ENCODE assay signal across 31 cellular contexts in genomic region chr1:3294450-3294849, GRCh38.
"Had no signal": no experiment of that assay in that cellular context is flagged by ENCODE, and none has a peak within 500 bp of the region (broad histone marks: within the 10 kb centered on the region; RNA-seq: fewer than 3 reads in every experiment).

No MANE protein-coding gene starts in this region.

- H3K4me1 Mint-ChIP-seq: activated CD4-positive, alpha-beta memory T cell treated with anti-CD3 and anti-CD28 coated beads, Interleukin-2, amount 10 ng/mL, durations not matched to agents 7 days and 5 days; activated CD4-positive, alpha-beta T cell treated with anti-CD3 and anti-CD28 coated beads, Interleukin-2, amount 10 ng/mL, durations not matched to agents 7 days and 5 days; central memory CD8-positive, alpha-beta T cell; endodermal cell; T-helper 17 cell had no signal

- H3K4me3 Mint-ChIP-seq: activated CD4-positive, alpha-beta memory T cell treated with anti-CD3 and anti-CD28 coated beads, Interleukin-2, amount 10 ng/mL, durations not matched to agents 7 days and 5 days; activated CD4-positive, alpha-beta T cell treated with anti-CD3 and anti-CD28 coated beads, Interleukin-2, amount 10 ng/mL, durations not matched to agents 7 days and 5 days; activated naive CD8-positive, alpha-beta T cell; activated T-cell treated with anti-CD3 and anti-CD28 coated beads, Interleukin-2, amount 50 U/mL, for 24 hours; activated T-cell treated with anti-CD3 and anti-CD28 coated beads, Interleukin-2, amount 50 U/mL, for 72 hours; central memory CD8-positive, alpha-beta T cell; dendritic cell treated with granulocyte-macrophage colony-stimulating factor and Interleukin-4, amounts not matched to agents 40 ng/mL and 50 ng/mL, for 4 days; endodermal cell; T-helper 17 cell; T-helper 2 cell treated with Interferon-gamma antibody and Interleukin-4, amounts not matched to agents 5 μg/mL and 100 μg/mL, for 36 hours had no signal

- H3K27ac ChIP-seq: brain microvascular endothelial cell, coronary artery, dorsolateral prefrontal cortex, WERI-Rb-1 had no signal

- DNase-seq: activated CD4-positive, alpha-beta memory T cell treated with anti-CD3 and anti-CD28 coated beads, Interleukin-2, amount 10 ng/mL, durations not matched to agents 7 days and 5 days; activated CD4-positive, alpha-beta T cell treated with anti-CD3 and anti-CD28 coated beads for 1 hour; activated CD4-positive, alpha-beta T cell treated with anti-CD3 and anti-CD28 coated beads for 4 hours; activated CD4-positive, alpha-beta T cell treated with anti-CD3 and anti-CD28 coated beads, Interleukin-2, amount 10 ng/mL, durations not matched to agents 7 days and 5 days; activated CD4-positive, alpha-beta T cell treated with anti-CD3 and anti-CD28 coated beads, Interleukin-2, amount 50 U/mL, for 4 hours; activated CD8-positive, alpha-beta memory T cell treated with anti-CD3 and anti-CD28 coated beads, Interleukin-2, amount 50 U/mL, for 48 hours; activated effector memory CD4-positive, alpha-beta T cell treated with Interleukin-2 at 50 U/mL for 16 hours; activated gamma-delta T cell treated with Interleukin-2 at 50 U/mL for 16 hours; activated naive CD4-positive, alpha-beta T cell treated with anti-CD3 and anti-CD28 coated beads, Interleukin-2, amount 50 U/mL, for 16 hours; activated naive CD4-positive, alpha-beta T cell treated with Interleukin-2 at 50 U/mL for 16 hours; activated T-cell treated with anti-CD3 and anti-CD28 coated beads for 4 hours; activated T-cell treated with anti-CD3 and anti-CD28 coated beads, Interleukin-2, amount 50 U/mL, for 24 hours; activated T-cell treated with anti-CD3 and anti-CD28 coated beads, Interleukin-2, amount 50 U/mL, for 72 hours; amniotic stem cell; anterior cingulate cortex; brain microvascular endothelial cell; dorsolateral prefrontal cortex; effector memory CD4-positive, alpha-beta T cell; endodermal cell; foreskin fibroblast; head of caudate nucleus; T-helper 1 cell; T-helper 17 cell; T1000; WERI-Rb-1 had no signal

- H3K36me3 ChIP-seq: brain microvascular endothelial cell, WERI-Rb-1 had no signal

- H3K4me3 ChIP-seq: coronary artery, dorsolateral prefrontal cortex had no signal

- H3K27ac Mint-ChIP-seq: activated CD4-positive, alpha-beta memory T cell treated with anti-CD3 and anti-CD28 coated beads, Interleukin-2, amount 10 ng/mL, durations not matched to agents 7 days and 5 days; activated CD4-positive, alpha-beta T cell treated with anti-CD3 and anti-CD28 coated beads, Interleukin-2, amount 10 ng/mL, durations not matched to agents 7 days and 5 days; activated naive CD8-positive, alpha-beta T cell; activated T-cell treated with anti-CD3 and anti-CD28 coated beads, Interleukin-2, amount 50 U/mL, for 24 hours; activated T-cell treated with anti-CD3 and anti-CD28 coated beads, Interleukin-2, amount 50 U/mL, for 72 hours; dendritic cell treated with granulocyte-macrophage colony-stimulating factor and Interleukin-4, amounts not matched to agents 40 ng/mL and 50 ng/mL, for 4 days; endodermal cell; T-helper 17 cell; T-helper 2 cell treated with Interferon-gamma antibody and Interleukin-4, amounts not matched to agents 5 μg/mL and 100 μg/mL, for 36 hours had no signal

- H3K9me3 Mint-ChIP-seq: activated CD4-positive, alpha-beta memory T cell treated with anti-CD3 and anti-CD28 coated beads, Interleukin-2, amount 10 ng/mL, durations not matched to agents 7 days and 5 days; activated CD4-positive, alpha-beta T cell treated with anti-CD3 and anti-CD28 coated beads, Interleukin-2, amount 10 ng/mL, durations not matched to agents 7 days and 5 days; activated T-cell treated with anti-CD3 and anti-CD28 coated beads, Interleukin-2, amount 50 U/mL, for 24 hours; activated T-cell treated with anti-CD3 and anti-CD28 coated beads, Interleukin-2, amount 50 U/mL, for 72 hours; central memory CD8-positive, alpha-beta T cell; dendritic cell treated with granulocyte-macrophage colony-stimulating factor and Interleukin-4, amounts not matched to agents 40 ng/mL and 50 ng/mL, for 4 days; endodermal cell; T-helper 2 cell treated with Interferon-gamma antibody and Interleukin-4, amounts not matched to agents 5 μg/mL and 100 μg/mL, for 36 hours had no signal

- ATAC-seq: activated T-cell treated with anti-CD3 and anti-CD28 coated beads, Interleukin-2, amount 50 U/mL, for 72 hours; esophagus mucosa; T-helper 17 cell had no signal

- H3K36me3 Mint-ChIP-seq: activated naive CD8-positive, alpha-beta T cell had no signal

- H3K27me3 ChIP-seq: brain microvascular endothelial cell had no signal
